26 cellular contexts compared by ENCODE assay signal in genomic region chr1:239428311-239428710, GRCh38. TPM values are rescaled to one million over a fixed set of nuclear protein-coding genes. Genes with fewer than 3 reads are reported as not detected.
DNase-seq lines count a peak whose midpoint lies in the region; ATAC-seq, FAIRE-seq and TF ChIP-seq lines count a peak whose summit lies in the region.
"Had no signal": no experiment of that assay in that cellular context is flagged by ENCODE, and none has a peak within 500 bp of the region (broad histone marks: within the 10 kb centered on the region; RNA-seq: fewer than 3 reads in every experiment).

No MANE protein-coding gene starts in this region.

- H3K36me3 ChIP-seq in astrocyte (ENCODE audit: insufficient read depth, low read length) (no peaks in the 10 kb centered on the region), breast epithelium (no peaks in the 10 kb centered on the region)
- H3K36me3 ChIP-seq: HAP-1 had no signal

- H3K36me3 Mint-ChIP-seq in astrocyte (ENCODE audit: low read depth, unreplicated experiment): no peaks in the 10 kb centered on the region
- H3K36me3 Mint-ChIP-seq in osteocyte (ENCODE audit: unreplicated experiment): no peaks in the 10 kb centered on the region
- H3K36me3 Mint-ChIP-seq: CD4-positive, alpha-beta memory T cell had no signal

- H3K9me3 ChIP-seq in astrocyte (ENCODE audit: insufficient read depth, low read depth, low read length) (no peaks in the 10 kb centered on the region), breast epithelium (no peaks in the 10 kb centered on the region)
- H3K9me3 ChIP-seq: A549, HAP-1 had no signal

- H3K4me2 ChIP-seq in astrocyte (ENCODE audit: low read length): no peak overlapping the region
- H3K4me2 ChIP-seq: A549 had no signal

- intact Hi-C loops in breast epithelium (cut with DNase I; ENCODE audit: low total_unique reads): no loop called here

- FAIRE-seq in D721Med (lab: Jason Lieb, UNC): peak; percentile 25
- peak; percentile 89 for FAIRE-seq in HTR-8/SVneo (lab: Jason Lieb, UNC)
- FAIRE-seq in astrocyte (lab: Jason Lieb, UNC): no peak
- FAIRE-seq: A549, GM12891 had no signal

- H3K27ac ChIP-seq in astrocyte (ENCODE audit: low read depth, low read length): no peak overlapping the region
- no peak overlapping the region for H3K27ac ChIP-seq in breast epithelium
- H3K27ac ChIP-seq: A549, SK-N-MC had no signal

- H3K27me3 Mint-ChIP-seq in astrocyte (ENCODE audit: low read depth, unreplicated experiment) (no peaks in the 10 kb centered on the region), osteocyte (ENCODE audit: unreplicated experiment) (no peaks in the 10 kb centered on the region)

- no peaks in the 10 kb centered on the region for H3K4me1 ChIP-seq in astrocyte (ENCODE audit: insufficient read depth, low read length)
- H3K4me1 ChIP-seq in breast epithelium: no peaks in the 10 kb centered on the region
- H3K4me1 ChIP-seq: A549, HAP-1 had no signal

- H3K27ac Mint-ChIP-seq in astrocyte (ENCODE audit: unreplicated experiment): no peak overlapping the region
- peak overlapping the region; percentile 4 for H3K27ac Mint-ChIP-seq in osteocyte (ENCODE audit: unreplicated experiment)
- H3K27ac Mint-ChIP-seq: CD4-positive, alpha-beta memory T cell; HFFc6 had no signal

- H3K27me3 ChIP-seq in astrocyte (ENCODE audit: insufficient read depth, low read length): no peaks in the 10 kb centered on the region
- no peaks in the 10 kb centered on the region for H3K27me3 ChIP-seq in breast epithelium

- H3K4me3 Mint-ChIP-seq in astrocyte (ENCODE audit: unreplicated experiment): no peak overlapping the region
- H3K4me3 Mint-ChIP-seq in osteocyte (ENCODE audit: unreplicated experiment): no peak overlapping the region
- H3K4me3 Mint-ChIP-seq: CD4-positive, alpha-beta memory T cell; HFFc6 had no signal

- DNase-seq in D721Med (ENCODE audit: insufficient read length, low spot score) (no peak), HTR-8/SVneo (ENCODE audit: insufficient read length, low spot score) (peak; percentile 22), astrocyte (ENCODE audit: low read depth) (peak; percentile 9), osteocyte (ENCODE audit: extremely low spot score, unreplicated experiment) (no peak), breast epithelium (ENCODE audit: low spot score in 2 of 2) (no peak), SIG-M5 (lab: John Stamatoyannopoulos, UW) (no peak), SKM-1 (lab: John Stamatoyannopoulos, UW; ENCODE audit: unreplicated experiment) (no peak)
- DNase-seq: C1 segment of cervical spinal cord; CD4-positive, alpha-beta memory T cell; COR-L47; GF-D8; GOT3; HFFc6; KBM-7; MM.1S; NCI-H2029 treated with DMSO at 0.1 percent for 48 hours; NCI-H446 treated with DMSO at 0.1 percent for 48 hours; NCI-H526; NCI-H82; RPMI8226; SHP77 treated with DMSO at 0.1 percent for 48 hours had no signal

- TF ChIP-seq CTCF in D721Med (IDR thresholded peaks at IDR 0.05; ENCODE audit: insufficient read depth, missing control alignments) (no peak), astrocyte (IDR thresholded peaks at IDR 0.05; ENCODE audit: insufficient read depth, low read depth, low read length) (no peak), osteocyte (IDR thresholded peaks at IDR 0.05) (no peak), breast epithelium (IDR thresholded peaks at IDR 0.05) (no peak)

- no peaks in the 10 kb centered on the region for H3K9me3 Mint-ChIP-seq in astrocyte (ENCODE audit: unreplicated experiment)
- H3K9me3 Mint-ChIP-seq in osteocyte (ENCODE audit: unreplicated experiment): no peaks in the 10 kb centered on the region

- H3K4me3 ChIP-seq in astrocyte (ENCODE audit: insufficient read depth, low read depth, low read length) (no peak overlapping the region), breast epithelium (no peak overlapping the region)
- H3K4me3 ChIP-seq: A549, HAP-1, SK-N-MC had no signal

- H3K79me2 ChIP-seq in astrocyte (ENCODE audit: insufficient read depth, low read length): no peaks in the 10 kb centered on the region

- no peaks in the 10 kb centered on the region for H4K20me1 ChIP-seq in astrocyte (ENCODE audit: insufficient read depth, low read length)

- ATAC-seq in HG02970 (IDR thresholded peaks at IDR 0.05; ENCODE audit: low FRiP score, unreplicated experiment): no peak
- ATAC-seq: A549 had no signal

- H3K9ac ChIP-seq in astrocyte (ENCODE audit: low read length): no peak overlapping the region

- H3K4me1 Mint-ChIP-seq in astrocyte (ENCODE audit: low read depth, unreplicated experiment) (peaks cover 11% of the 10 kb centered on the region), osteocyte (ENCODE audit: unreplicated experiment) (peaks cover 40% of the 10 kb centered on the region)

- H2AFZ ChIP-seq in astrocyte (ENCODE audit: low read depth, low read length): no peak overlapping the region

- TF ChIP-seq POLR2A in breast epithelium (IDR thresholded peaks at IDR 0.05): no peak

RNA-seq across cellular contexts. Expression of gene CHRM3, which starts 41.9 kb away (rescaled TPM):
- 1.1 and 1.7 TPM in 2 replicates for total RNA-seq in astrocyte
- 0.30 and 0.37 TPM in 2 replicates for total RNA-seq in osteocyte
- total RNA-seq in breast epithelium: 1 to 10 TPM; 1.6 to 4.8 (median 4.6) TPM

Comparison
In these comparisons a context has a peak if more than half of its experiments do, and no peak if none do; other contexts are left out.
1. DNase-seq: peak in HTR-8/SVneo (single experiment) and astrocyte (single experiment); none in D721Med (single experiment), osteocyte (single experiment), breast epithelium (0 of 2), SIG-M5 (single experiment) and SKM-1 (single experiment).